Comparison of ENCODE assay signal across 13 cellular contexts in genomic region chr16:50839920-50840729, GRCh38.
DNase-seq lines count a peak whose midpoint lies in the region; ATAC-seq and TF ChIP-seq lines count a peak whose summit lies in the region.
"Had no signal": no experiment of that assay in that cellular context is flagged by ENCODE, and none has a peak within 500 bp of the region (broad histone marks: within the 10 kb centered on the region; RNA-seq: fewer than 3 reads in every experiment).

No MANE protein-coding gene starts in this region.

- no peak overlapping the region for H3K9ac ChIP-seq in liver (ENCODE audit: low read depth in 1 of 2, low read length in 2 of 2)

- intact Hi-C loops in activated naive CD4-positive, alpha-beta T cell treated with anti-CD3 and anti-CD28 coated beads for 36 hours (cut with micrococcal nuclease) = no loop called here
- intact Hi-C loops in vagina (cut with DNase I) = no loop called here

- no peak overlapping the region for H3K27ac Mint-ChIP-seq in activated naive CD4-positive, alpha-beta T cell treated with anti-CD3 and anti-CD28 coated beads for 36 hours

- no peaks in the 10 kb centered on the region for H3K9me3 Mint-ChIP-seq in activated naive CD4-positive, alpha-beta T cell treated with anti-CD3 and anti-CD28 coated beads for 36 hours

- no peak for ATAC-seq in stimulated activated naive CD8-positive, alpha-beta T cell treated with anti-CD3 and anti-CD28 coated beads, Interleukin-15, Interleukin-2, amounts not matched to agents 100 U/mL and 50 U/mL, for 24 hours

- H3K4me3 Mint-ChIP-seq in activated naive CD4-positive, alpha-beta T cell treated with anti-CD3 and anti-CD28 coated beads for 36 hours = no peak overlapping the region

- CTCF ChIA-PET in activated naive CD4-positive, alpha-beta T cell treated with anti-CD3 and anti-CD28 coated beads for 36 hours (lab: Charles Lee) = no interaction called here

- H3K27ac ChIP-seq in angular gyrus (ENCODE audit: low read depth, low read length) = peak overlapping the region; percentile 49
- peak overlapping the region; percentile 51 to 58 for H3K27ac ChIP-seq in liver (ENCODE audit: low read depth in 1 of 2, low read length in 2 of 2)
- H3K27ac ChIP-seq in vagina = no peak overlapping the region
- H3K27ac ChIP-seq: left ventricle myocardium inferior had no signal

- no peaks in the 10 kb centered on the region for H3K36me3 Mint-ChIP-seq in activated naive CD4-positive, alpha-beta T cell treated with anti-CD3 and anti-CD28 coated beads for 36 hours (ENCODE audit: low read depth)

- no peak overlapping the region for H3K4me3 ChIP-seq in liver (ENCODE audit: low read depth in 1 of 3, low read length in 3 of 3)
- no peak overlapping the region for H3K4me3 ChIP-seq in vagina

- H3K27me3 ChIP-seq in liver (ENCODE audit: control insufficient read depth in 4 of 4, insufficient read depth in 4 of 4, low read length in 3 of 4) (no peaks in the 10 kb centered on the region), vagina (no peaks in the 10 kb centered on the region)

- WGBS in liver = 88% methylated on average over 16 of the region's 16 CpGs

- peaks cover 19% of the 10 kb centered on the region for H3K4me1 Mint-ChIP-seq in activated naive CD4-positive, alpha-beta T cell treated with anti-CD3 and anti-CD28 coated beads for 36 hours (ENCODE audit: low read depth)

- no peaks in the 10 kb centered on the region for H3K36me3 ChIP-seq in liver (ENCODE audit: control insufficient read depth in 4 of 4, insufficient read depth in 3 of 4, low read depth in 1 of 4, low read length in 3 of 4)
- H3K36me3 ChIP-seq in vagina = no peaks in the 10 kb centered on the region
- H3K36me3 ChIP-seq: left ventricle myocardium inferior had no signal

- TF ChIP-seq CTCF in liver (IDR thresholded peaks at IDR 0.05; ENCODE audit: low read depth, low read length, missing input control) = peak; percentile 16
- no peak for TF ChIP-seq CTCF in vagina (IDR thresholded peaks at IDR 0.05)

- H3K9me3 ChIP-seq in liver (ENCODE audit: control insufficient read depth in 4 of 4, low read length in 3 of 4) (no peaks in the 10 kb centered on the region), vagina (no peaks in the 10 kb centered on the region)
- H3K9me3 ChIP-seq: left ventricle myocardium inferior had no signal

- TF ChIP-seq POLR2A in vagina (IDR thresholded peaks at IDR 0.05) = no peak

- DNase-seq in activated naive CD4-positive, alpha-beta T cell treated with anti-CD3 and anti-CD28 coated beads for 36 hours = peak; percentile 22
- DNase-seq in activated naive CD4-positive, alpha-beta T cell (lab: John Stamatoyannopoulos, UW) = no peak
- DNase-seq in vagina (ENCODE audit: extremely low spot score in 2 of 2) (peak; percentile 52 to 79), AG20443 (ENCODE audit: low spot score) (no peak)
- DNase-seq in stimulated activated CD4-positive, alpha-beta T cell treated with anti-CD3 and anti-CD28 coated beads, Interleukin-15, amount 100 ng/mL, for 24 hours = no peak
- DNase-seq in stimulated activated naive CD8-positive, alpha-beta T cell treated with anti-CD3 and anti-CD28 coated beads, Interleukin-15, Interleukin-2, amounts not matched to agents 100 U/mL and 50 U/mL, for 24 hours = no peak
- DNase-seq: cerebellar nuclear complex, DMS79, IMR-90, left ventricle myocardium inferior, NCI-H1436 had no signal

- TF ChIP-seq RAD21 in liver (IDR thresholded peaks at IDR 0.05) = peak; percentile 45 to 61

- peaks cover 4% of the 10 kb centered on the region for H3K27me3 Mint-ChIP-seq in activated naive CD4-positive, alpha-beta T cell treated with anti-CD3 and anti-CD28 coated beads for 36 hours (ENCODE audit: low read depth)

- H3K4me1 ChIP-seq in liver (ENCODE audit: control insufficient read depth in 4 of 4, insufficient read depth in 4 of 4, low read length in 3 of 4) = peaks cover 12 to 66% (median 44%) of the 10 kb centered on the region in 4 donors
- H3K4me1 ChIP-seq in vagina = peaks cover 6% of the 10 kb centered on the region

TF ChIP-seq in liver, 16 proteins besides CTCF, POLR2A, EP300 and RAD21:
- TF ChIP-seq NR2F2 (IDR thresholded peaks at IDR 0.05) = no peak
- TF ChIP-seq MAX (IDR thresholded peaks at IDR 0.05) = no peak
- no peak for TF ChIP-seq FOXA2 (IDR thresholded peaks at IDR 0.05)
- TF ChIP-seq HNF4A (conservative IDR thresholded peaks at IDR 0.05) = no peak
- TF ChIP-seq ATF3 (IDR thresholded peaks at IDR 0.05) = no peak
- no peak for TF ChIP-seq RXRA (IDR thresholded peaks at IDR 0.05)
- no peak for TF ChIP-seq EGR1 (IDR thresholded peaks at IDR 0.05; ENCODE audit: low read depth in 2 of 2)
- no peak for TF ChIP-seq FOXA1 (IDR thresholded peaks at IDR 0.05)
- no peak for TF ChIP-seq TAF1 (conservative IDR thresholded peaks at IDR 0.05)
- TF ChIP-seq ZBTB33 (IDR thresholded peaks at IDR 0.05) = no peak
- no peak for TF ChIP-seq HNF4G (IDR thresholded peaks at IDR 0.05)
- TF ChIP-seq SP1 (IDR thresholded peaks at IDR 0.05) = no peak
- no peak for TF ChIP-seq JUND (IDR thresholded peaks at IDR 0.05)
- no peak for TF ChIP-seq REST (IDR thresholded peaks at IDR 0.05)
- TF ChIP-seq YY1 (IDR thresholded peaks at IDR 0.05) = no peak
- TF ChIP-seq GABPA (IDR thresholded peaks at IDR 0.05 in 1 of 2, conservative IDR thresholded peaks at IDR 0.05 in 1 of 2) = no peak

Comparison
In these comparisons a context has a peak if more than half of its experiments do, and no peak if none do; other contexts are left out.
1. DNase-seq: peak in activated naive CD4-positive, alpha-beta T cell treated with anti-CD3 and anti-CD28 coated beads for 36 hours (single experiment) and vagina (2 of 2); none in activated naive CD4-positive, alpha-beta T cell (0 of 4), stimulated activated CD4-positive, alpha-beta T cell treated with anti-CD3 and anti-CD28 coated beads, Interleukin-15, amount 100 ng/mL, for 24 hours (single experiment), AG20443 (single experiment) and stimulated activated naive CD8-positive, alpha-beta T cell treated with anti-CD3 and anti-CD28 coated beads, Interleukin-15, Interleukin-2, amounts not matched to agents 100 U/mL and 50 U/mL, for 24 hours (single experiment).